In the genomic region with DNA sequence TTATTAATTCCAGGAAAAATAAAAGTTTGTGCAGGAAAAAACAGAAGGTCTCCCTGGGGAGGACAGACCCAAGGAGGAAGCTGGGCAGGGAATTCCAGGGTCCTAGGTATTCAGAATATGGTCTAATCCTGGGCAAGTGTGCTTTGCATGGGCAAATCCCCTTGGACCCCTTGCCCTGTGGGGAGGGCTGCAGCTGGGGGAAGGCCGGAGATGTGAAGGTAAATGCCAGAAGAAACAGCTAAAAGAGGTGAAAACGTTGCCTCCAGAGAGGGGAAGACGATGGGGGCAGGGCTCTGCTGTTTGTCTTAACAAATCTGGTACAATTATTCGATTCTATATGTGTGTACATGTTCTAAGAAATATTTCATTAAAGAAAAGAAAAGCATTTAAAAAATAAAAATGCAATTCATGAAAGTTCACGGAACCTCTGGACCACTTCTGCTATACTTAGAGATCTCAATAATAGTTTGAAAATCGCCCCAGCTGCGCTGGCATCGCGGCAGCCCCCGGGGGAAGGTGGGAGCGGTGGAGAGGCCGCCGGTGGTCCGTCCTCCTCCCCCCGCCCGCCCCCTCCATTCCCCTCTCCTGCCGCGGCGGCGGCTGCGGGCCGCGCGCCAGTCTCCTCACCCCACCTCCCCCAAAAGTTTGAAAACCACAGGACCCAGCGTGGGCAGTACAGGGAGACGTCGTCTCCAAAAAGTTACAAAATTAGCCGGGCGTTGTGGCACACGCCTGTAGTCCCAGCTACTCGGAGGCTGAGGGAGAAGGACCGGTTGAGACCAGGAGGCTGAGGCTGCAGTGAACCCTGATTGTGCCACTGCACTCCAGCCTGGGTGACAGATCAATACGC, we compare ENCODE assay signal across 1 cellular context.
TF ChIP-seq lines count a peak whose summit lies in the region.

No MANE protein-coding gene starts in this region.

TF ChIP-seq in SK-N-SH treated with all-trans-retinoic acid at 6 μM for 48 hours, 23 proteins besides CTCF, POLR2A, EP300 and RAD21 (continued from another document):
- TF ChIP-seq POU6F1 (CRISPR knock-in tag; IDR thresholded peaks at IDR 0.05; ENCODE audit: borderline replicate concordance, low read depth) = no peak
- no peak for TF ChIP-seq TOX (CRISPR knock-in tag; IDR thresholded peaks at IDR 0.05; ENCODE audit: borderline replicate concordance)
- no peak for TF ChIP-seq ZNF70 (CRISPR knock-in tag; IDR thresholded peaks at IDR 0.05)
- no peak for TF ChIP-seq ARNTL (CRISPR knock-in tag; IDR thresholded peaks at IDR 0.05; ENCODE audit: borderline replicate concordance, low read depth)
- no peak for TF ChIP-seq ZFP30 (CRISPR knock-in tag; IDR thresholded peaks at IDR 0.05)
- no peak for TF ChIP-seq ZNF8 (CRISPR knock-in tag; IDR thresholded peaks at IDR 0.05)
- TF ChIP-seq CSRNP3 (CRISPR knock-in tag; IDR thresholded peaks at IDR 0.05) = no peak
